17 cellular contexts compared by ENCODE assay signal in genomic region chr4:145511913-145512522, GRCh38. TPM values are rescaled to one million over a fixed set of nuclear protein-coding genes. Genes with fewer than 3 reads are reported as not detected.
DNase-seq lines count a peak whose midpoint lies in the region; ATAC-seq, FAIRE-seq and TF ChIP-seq lines count a peak whose summit lies in the region.
"Had no signal": no experiment of that assay in that cellular context is flagged by ENCODE, and none has a peak within 500 bp of the region (broad histone marks: within the 10 kb centered on the region; RNA-seq: fewer than 3 reads in every experiment).

No MANE protein-coding gene starts in this region.

- peaks cover 2% of the 10 kb centered on the region for H3K4me1 ChIP-seq in osteoblast (ENCODE audit: insufficient read depth, low read length)

- H3K4me1 Mint-ChIP-seq in stimulated activated naive B cell treated with anti-CD40 and anti-IgM and Interleukin-4, amounts not matched to agents 10 μg/mL and 1 μg/mL and 100 μg/mL, for 72 hours: no peaks in the 10 kb centered on the region

- peaks cover 21% of the 10 kb centered on the region for H3K79me2 ChIP-seq in osteoblast (ENCODE audit: insufficient read depth, low read length)

- no peak for ATAC-seq in stimulated activated naive B cell treated with anti-CD40 and anti-IgM and Interleukin-4, amounts not matched to agents 10 μg/mL and 1 μg/mL and 100 μg/mL, for 72 hours (replicated peaks)

- no peak overlapping the region for H3K27ac Mint-ChIP-seq in stimulated activated naive B cell treated with anti-CD40 and anti-IgM and Interleukin-4, amounts not matched to agents 10 μg/mL and 1 μg/mL and 100 μg/mL, for 72 hours
- H3K27ac Mint-ChIP-seq: activated naive CD8-positive, alpha-beta T cell; CD4-positive, CD25-positive, alpha-beta regulatory T cell had no signal

- peaks cover 15 to 16% of the 10 kb centered on the region in 2 donors for H3K9me3 Mint-ChIP-seq in stimulated activated naive B cell treated with anti-CD40 and anti-IgM and Interleukin-4, amounts not matched to agents 10 μg/mL and 1 μg/mL and 100 μg/mL, for 72 hours

- H3K36me3 Mint-ChIP-seq in stimulated activated naive B cell treated with anti-CD40 and anti-IgM and Interleukin-4, amounts not matched to agents 10 μg/mL and 1 μg/mL and 100 μg/mL, for 72 hours: peaks cover 3% of the 10 kb centered on the region in 2 donors
- H3K36me3 Mint-ChIP-seq: CD4-positive, CD25-positive, alpha-beta regulatory T cell had no signal

- H3K27ac ChIP-seq in osteoblast (ENCODE audit: low read depth, low read length): no peak overlapping the region
- H3K27ac ChIP-seq: 22Rv1, hepatocyte had no signal

- peaks cover 9% of the 10 kb centered on the region for H4K20me1 ChIP-seq in osteoblast (ENCODE audit: insufficient read depth, low read length)

- TF ChIP-seq CTCF in osteoblast (IDR thresholded peaks at IDR 0.05; ENCODE audit: extremely low read depth, low read depth, low read length): no peak

- H3K36me3 ChIP-seq in osteoblast (ENCODE audit: insufficient read depth, low read length): no peaks in the 10 kb centered on the region

- no peak overlapping the region for H3K4me2 ChIP-seq in osteoblast (ENCODE audit: insufficient read depth, low read length)
- H3K4me2 ChIP-seq: hepatocyte had no signal

- no peak overlapping the region for H3K4me3 ChIP-seq in osteoblast (ENCODE audit: insufficient read depth, low read length)
- H3K4me3 ChIP-seq: hepatocyte had no signal

- FAIRE-seq in colon (lab: Jason Lieb, UNC): peak; percentile 5
- FAIRE-seq: endometrium had no signal

- no peak overlapping the region for H2AFZ ChIP-seq in osteoblast (ENCODE audit: low read length)
- H2AFZ ChIP-seq: hepatocyte had no signal

- peaks cover 0 to 2% of the 10 kb centered on the region in 2 donors for H3K27me3 Mint-ChIP-seq in stimulated activated naive B cell treated with anti-CD40 and anti-IgM and Interleukin-4, amounts not matched to agents 10 μg/mL and 1 μg/mL and 100 μg/mL, for 72 hours
- H3K27me3 Mint-ChIP-seq: activated naive CD8-positive, alpha-beta T cell; CD4-positive, CD25-positive, alpha-beta regulatory T cell; central memory CD8-positive, alpha-beta T cell had no signal

- no peaks in the 10 kb centered on the region for H3K9me3 ChIP-seq in osteoblast (ENCODE audit: low read depth, low read length)

- no peaks in the 10 kb centered on the region for H3K27me3 ChIP-seq in osteoblast (ENCODE audit: insufficient read depth, low read length)
- H3K27me3 ChIP-seq: hepatocyte had no signal

- DNase-seq in DMS 273 (lab: John Stamatoyannopoulos, UW; ENCODE audit: unreplicated experiment): peak; percentile 9
- DNase-seq in DMS 273 treated with DMSO at 0.1 percent for 48 hours (lab: John Stamatoyannopoulos, UW): no peak
- DNase-seq in NCI-H226: peak; percentile 15
- peak; percentile 51 to 54 for DNase-seq in lung microvascular endothelial cell (ENCODE audit: low read depth in 2 of 2)
- no peak for DNase-seq in stimulated activated naive B cell treated with anti-CD40 and anti-IgM and Interleukin-4, amounts not matched to agents 10 μg/mL and 1 μg/mL and 100 μg/mL, for 72 hours
- no peak for DNase-seq in osteoblast (ENCODE audit: insufficient read length, low spot score, missing footprints)
- DNase-seq in ureter (ENCODE audit: low spot score): no peak
- DNase-seq: activated CD4-positive, alpha-beta T cell treated with anti-CD3 and anti-CD28 coated beads, Interleukin-2, amount 50 U/mL, for 1 hour; CD4-positive, CD25-positive, alpha-beta regulatory T cell; NCI-H2081 treated with DMSO at 0.1 percent for 48 hours; Right ventricle myocardium superior had no signal

- H3K4me3 Mint-ChIP-seq in stimulated activated naive B cell treated with anti-CD40 and anti-IgM and Interleukin-4, amounts not matched to agents 10 μg/mL and 1 μg/mL and 100 μg/mL, for 72 hours: no peak overlapping the region
- H3K4me3 Mint-ChIP-seq: activated naive CD8-positive, alpha-beta T cell; CD4-positive, CD25-positive, alpha-beta regulatory T cell; central memory CD8-positive, alpha-beta T cell had no signal

RNA-seq across cellular contexts. Expression of gene SMAD1, which starts 30.4 kb away (rescaled TPM):
- 64.3 and 112 TPM in 2 replicates for total RNA-seq in lung microvascular endothelial cell
- 30.4 and 33.0 TPM in 2 replicates for total RNA-seq in osteoblast
- 43.7 TPM for total RNA-seq in ureter

Comparison
In these comparisons a context has a peak if more than half of its experiments do, and no peak if none do; other contexts are left out.
1. DNase-seq: peak in DMS 273 (single experiment), NCI-H226 (single experiment) and lung microvascular endothelial cell (2 of 2); none in DMS 273 treated with DMSO at 0.1 percent for 48 hours (single experiment), stimulated activated naive B cell treated with anti-CD40 and anti-IgM and Interleukin-4, amounts not matched to agents 10 μg/mL and 1 μg/mL and 100 μg/mL, for 72 hours (single experiment), osteoblast (single experiment) and ureter (single experiment).